ENCODE assay signal across 17 cellular contexts in genomic region chr18:58057291-58057965, GRCh38. TPM values are rescaled to one million over a fixed set of nuclear protein-coding genes. Genes with fewer than 3 reads are reported as not detected.
A peak's percentile ranks its signal among the peaks of the same experiment; 100 is the strongest.
DNase-seq lines count a peak whose midpoint lies in the region; ATAC-seq and TF ChIP-seq lines count a peak whose summit lies in the region.
"Had no signal": no experiment of that assay in that cellular context is flagged by ENCODE, and none has a peak within 500 bp of the region (broad histone marks: within the 10 kb centered on the region; RNA-seq: fewer than 3 reads in every experiment).

No MANE protein-coding gene starts in this region.

- no peak overlapping the region; the same call in 1 of the 2 replicates for H2BK20ac ChIP-seq in IMR-90 (ENCODE audit: low read depth, low read length)

- ATAC-seq in IMR-90 (ENCODE audit: low read depth) = no peak
- no peak for ATAC-seq in left cardiac atrium
- no peak for ATAC-seq in gastrocnemius medialis
- ATAC-seq: activated naive CD8-positive, alpha-beta T cell treated with anti-CD3 and anti-CD28 coated beads, Interleukin-2, amount 50 U/mL, for 24 hours; naive thymus-derived CD4-positive, alpha-beta T cell; stimulated activated naive CD8-positive, alpha-beta T cell treated with anti-CD3 and anti-CD28 coated beads, Interleukin-15, Interleukin-2, amounts not matched to agents 100 U/mL and 50 U/mL, for 24 hours had no signal

- H3K9ac ChIP-seq in IMR-90 (ENCODE audit: low read depth, low read length) = no peak overlapping the region
- H3K9ac ChIP-seq in parathyroid adenoma = no peak overlapping the region

- in situ Hi-C loops in IMR-90 (cut with MboI; ENCODE audit: low sequenced_read_pairs) (no loop called here), gastrocnemius medialis (cut with MboI; ENCODE audit: low sequenced_read_pairs in 4 of 4) (no loop called here)

- CTCF ChIA-PET in IMR-90 (lab: Yijun Ruan, JAX) = interaction anchor here (0.7 kb wide), 1 partner anchor 10 kb away, joined by 3 read pairs; no protein-coding TSS in a partner anchor

- TF ChIP-seq RAD21 in IMR-90 (IDR thresholded peaks at IDR 0.05; ENCODE audit: low read length) = no peak

- H3K27me3 ChIP-seq in IMR-90 (ENCODE audit: control insufficient read depth, insufficient read depth, low read length) (no peaks in the 10 kb centered on the region), parathyroid adenoma (ENCODE audit: control insufficient read depth, insufficient read depth, low read length) (no peaks in the 10 kb centered on the region), gastrocnemius medialis (no peaks in the 10 kb centered on the region)
- H3K27me3 ChIP-seq: cardiac muscle cell, ovary, tibial nerve had no signal

- no peak overlapping the region for H3K56ac ChIP-seq in IMR-90 (ENCODE audit: extremely low read depth, insufficient read depth, low read length)

- POLR2A ChIA-PET in IMR-90 (lab: Charles Lee; ENCODE audit: unreplicated experiment) = no interaction called here

- no peaks in the 10 kb centered on the region; the same call in 1 of the 2 replicates for H3K9me1 ChIP-seq in IMR-90 (ENCODE audit: insufficient read depth, low read length)

- no peak overlapping the region for H4K91ac ChIP-seq in IMR-90 (ENCODE audit: insufficient read depth, low read depth, low read length)

- dilution Hi-C loops in IMR-90 (cut with HindIII; ENCODE audit: low sequenced_read_pairs, unreplicated experiment) = no loop called here

- peaks cover 9 to 27% of the 10 kb centered on the region in 2 experiments; a peak in 3 of 4 replicates for H3K79me1 ChIP-seq in IMR-90 (ENCODE audit: low read depth in 1 of 2, low read length in 2 of 2)

- no peaks in the 10 kb centered on the region for H3K79me2 ChIP-seq in parathyroid adenoma

- intact Hi-C loops in IMR-90 (cut with micrococcal nuclease) = no loop called here
- intact Hi-C loops in left cardiac atrium (cut with DNase I) = no loop called here
- intact Hi-C loops in gastrocnemius medialis (cut with DNase I; ENCODE audit: low total_unique reads) = no loop called here

- peaks cover 12% of the 10 kb centered on the region for H3K4me1 ChIP-seq in IMR-90 (ENCODE audit: control insufficient read depth, insufficient read depth, low read length)
- H3K4me1 ChIP-seq in parathyroid adenoma = peaks cover 9% of the 10 kb centered on the region
- no peaks in the 10 kb centered on the region for H3K4me1 ChIP-seq in gastrocnemius medialis
- H3K4me1 ChIP-seq: tibial nerve had no signal

- H3K4me3 ChIP-seq in IMR-90 (ENCODE audit: insufficient read depth, low read depth, low read length) (no peak overlapping the region), choroid plexus epithelial cell (ENCODE audit: low read depth, low read length) (no peak overlapping the region), parathyroid adenoma (ENCODE audit: low read depth, low read length) (no peak overlapping the region), gastrocnemius medialis (no peak overlapping the region), foreskin fibroblast (ENCODE audit: low read depth in 1 of 2, low read length in 2 of 2) (no peak overlapping the region)
- H3K4me3 ChIP-seq: cardiac muscle cell, ovary, tibial nerve had no signal

- H3K14ac ChIP-seq in IMR-90 (replicated peaks; ENCODE audit: low read depth, low read length) = no peak overlapping the region

- H2AFZ ChIP-seq in IMR-90 (replicated peaks; ENCODE audit: low read length, poor library complexity) (no peak overlapping the region), parathyroid adenoma (peak overlapping the region; percentile 39)

- H2AK5ac ChIP-seq in IMR-90 (ENCODE audit: low read depth, low read length) = no peak overlapping the region

- H3K4ac ChIP-seq in IMR-90 (ENCODE audit: low read depth, low read length) = no peak overlapping the region

- no peak overlapping the region for H3K27ac ChIP-seq in IMR-90 (ENCODE audit: insufficient read depth, low read length)
- no peak overlapping the region for H3K27ac ChIP-seq in parathyroid adenoma
- no peak overlapping the region for H3K27ac ChIP-seq in gastrocnemius medialis
- H3K27ac ChIP-seq: cardiac muscle cell, ovary, tibial nerve had no signal

- TF ChIP-seq CTCF in IMR-90 (conservative IDR thresholded peaks at IDR 0.05; ENCODE audit: low read depth, low read length) (no peak), choroid plexus epithelial cell (conservative IDR thresholded peaks at IDR 0.05; ENCODE audit: low read depth, low read length) (no peak), parathyroid adenoma (IDR thresholded peaks at IDR 0.05) (no peak), gastrocnemius medialis (IDR thresholded peaks at IDR 0.05 in 4 of 5, conservative IDR thresholded peaks at IDR 0.05 in 1 of 5) (no peak), foreskin fibroblast (IDR thresholded peaks at IDR 0.05; ENCODE audit: low read depth, low read length) (no peak)

- DNase-seq in IMR-90 (no peak), NCI-H748 treated with DMSO at 0.1 percent for 48 hours (lab: John Stamatoyannopoulos, UW) (peak; percentile 81), choroid plexus epithelial cell (ENCODE audit: low read depth) (peak; percentile 41), left cardiac atrium (no peak), gastrocnemius medialis (no peak), foreskin fibroblast (no peak)
- DNase-seq: activated CD4-positive, alpha-beta T cell treated with anti-CD3 and anti-CD28 coated beads, Interleukin-2, amount 10 ng/mL, durations not matched to agents 7 days and 5 days; activated naive CD8-positive, alpha-beta T cell treated with anti-CD3 and anti-CD28 coated beads, Interleukin-2, amount 50 U/mL, for 24 hours; Caco-2; erythroblast; naive thymus-derived CD4-positive, alpha-beta T cell; NCI-H1694 treated with DMSO at 0.1 percent for 48 hours; ovary; stimulated activated naive CD8-positive, alpha-beta T cell treated with anti-CD3 and anti-CD28 coated beads, Interleukin-15, Interleukin-2, amounts not matched to agents 100 U/mL and 50 U/mL, for 24 hours had no signal

- H3K18ac ChIP-seq in IMR-90 (ENCODE audit: low read depth, low read length) = no peak overlapping the region

- no peaks in the 10 kb centered on the region for H4K20me1 ChIP-seq in IMR-90 (ENCODE audit: insufficient read depth, low read length)

- no peak overlapping the region for H2BK15ac ChIP-seq in IMR-90 (ENCODE audit: low read depth, low read length)

- H3K4me2 ChIP-seq in IMR-90 (ENCODE audit: low read depth, low read length) (no peak overlapping the region), parathyroid adenoma (ENCODE audit: low read length) (no peak overlapping the region)

- TF ChIP-seq POLR2A in IMR-90 (IDR thresholded peaks at IDR 0.05; ENCODE audit: low read depth, low read length) = no peak
- TF ChIP-seq POLR2A in gastrocnemius medialis (IDR thresholded peaks at IDR 0.05) = no peak

- BruUV-seq in IMR-90 (replicated peaks; lab: Mats Ljungman, UMichigan) = no TSS peak

- H2BK120ac ChIP-seq in IMR-90 (ENCODE audit: low read depth, low read length) = no peak overlapping the region

- H3K23ac ChIP-seq in IMR-90 (ENCODE audit: low read depth, low read length) = no peak overlapping the region

- H3K36me3 ChIP-seq in IMR-90 (ENCODE audit: control insufficient read depth, insufficient read depth, low read length) (no peaks in the 10 kb centered on the region), parathyroid adenoma (ENCODE audit: control insufficient read depth, insufficient read depth, low read length) (no peaks in the 10 kb centered on the region), gastrocnemius medialis (no peaks in the 10 kb centered on the region)
- H3K36me3 ChIP-seq: cardiac muscle cell, ovary, tibial nerve had no signal

- no peak overlapping the region for H4K5ac ChIP-seq in IMR-90 (ENCODE audit: low read depth, low read length)

- WGBS in IMR-90 (ENCODE audit: extremely low coverage in 2 of 2, insufficient read length in 1 of 2), 2 experiments = no CpG with 5 or more reads among the region's 4 CpGs

- H2AK9ac ChIP-seq in IMR-90 (replicated peaks; ENCODE audit: low read depth, low read length, poor library complexity) = peak overlapping the region; percentile 1

- H4K8ac ChIP-seq in IMR-90 (ENCODE audit: low read depth in 2 of 2, low read length in 2 of 2) = no peak overlapping the region

- H2BK5ac ChIP-seq in IMR-90 (ENCODE audit: low read depth, low read length, poor library complexity, severe bottlenecking) = no peak overlapping the region

- H3K9me3 ChIP-seq in IMR-90 (ENCODE audit: control insufficient read depth, insufficient read depth, low read length) (no peaks in the 10 kb centered on the region), parathyroid adenoma (ENCODE audit: control insufficient read depth, low read length) (no peaks in the 10 kb centered on the region), gastrocnemius medialis (no peaks in the 10 kb centered on the region)
- H3K9me3 ChIP-seq: Caco-2, ovary, tibial nerve had no signal

TF ChIP-seq in IMR-90, 13 proteins besides CTCF, POLR2A, EP300 and RAD21 (continues in another document):
- TF ChIP-seq SMC3 (IDR thresholded peaks at IDR 0.05; ENCODE audit: low read depth, low read length) (no peak), ELK1 (IDR thresholded peaks at IDR 0.05; ENCODE audit: borderline replicate concordance, low read depth, low read length) (no peak), CEBPB (IDR thresholded peaks at IDR 0.05; ENCODE audit: low read depth, low read length) (no peak), BHLHE40 (IDR thresholded peaks at IDR 0.05; ENCODE audit: low read depth, low read length) (no peak), CHD1 (IDR thresholded peaks at IDR 0.05; ENCODE audit: low read depth, low read length) (no peak), RFX5 (IDR thresholded peaks at IDR 0.05; ENCODE audit: low read depth, low read length) (no peak)

RNA-seq across cellular contexts. Expression of gene NEDD4L, which starts 13.4 kb away (rescaled TPM):
- total RNA-seq in IMR-90 (2012; rRNA removed) (10.0 and 12.8 TPM in 2 replicates), left cardiac atrium (10 to 100 TPM; 64.9 to 98.2 TPM), gastrocnemius medialis (10 to 100 TPM; 27.4 to 81.5 (median 51.5) TPM)
- 10.8 and 10.9 TPM in 2 replicates for polyA plus RNA-seq in IMR-90 (2012; rRNA removed)
- polyA plus RNA-seq in IMR-90 (2012; cell fraction: cytosol; rRNA removed) = 3.9 and 8.0 TPM in 2 replicates
- 12.3 and 32.0 TPM in 2 replicates for polyA plus RNA-seq in IMR-90 (2012; cell fraction: nucleus; rRNA removed; ENCODE audit: low replicate concordance)

Comparison
In these comparisons a context has a peak if more than half of its experiments do, and no peak if none do; other contexts are left out.
1. DNase-seq: peak in NCI-H748 treated with DMSO at 0.1 percent for 48 hours (single experiment) and choroid plexus epithelial cell (single experiment); none in IMR-90 (single experiment), left cardiac atrium (single experiment), gastrocnemius medialis (0 of 2) and foreskin fibroblast (0 of 2).